ENCODE assay signal across 1 cellular context in genomic region chr6:99424761-99425646, GRCh38.
TF ChIP-seq lines count a peak whose summit lies in the region.

Gene PNISR, minus strand, starts transcription at chr6:99425308. Its CDS starts 10,649 bp downstream, at chr6:99414659.

TF ChIP-seq in GM12878, 131 proteins besides CTCF, POLR2A, EP300 and RAD21 (continued from another document and continues in another):
- TF ChIP-seq ASH2L (IDR thresholded peaks at IDR 0.05; ENCODE audit: borderline replicate concordance, low read depth) (no peak), NRF1 (conservative IDR thresholded peaks at IDR 0.05; ENCODE audit: low read depth, low read length) (peak; percentile 77), NR2C1 (IDR thresholded peaks at IDR 0.05) (peak; percentile 100), RUNX3 (IDR thresholded peaks at IDR 0.05; ENCODE audit: low read length) (peak; percentile 75), ESRRA (IDR thresholded peaks at IDR 0.05; ENCODE audit: low read length) (0 out of 2 replicates have a peak, but pooled peaks have one; percentile 46), CEBPB (IDR thresholded peaks at IDR 0.05; ENCODE audit: borderline replicate concordance in 1 of 2, low read depth in 2 of 2, low read length in 2 of 2) (no peak), SMC3 (IDR thresholded peaks at IDR 0.05; ENCODE audit: borderline replicate concordance, low read length) (no peak), ZZZ3 (IDR thresholded peaks at IDR 0.05; ENCODE audit: control insufficient read depth, insufficient read length, low read depth) (no peak), SUZ12 (IDR thresholded peaks at IDR 0.05; ENCODE audit: unreplicated experiment) (no peak), REST (IDR thresholded peaks at IDR 0.05; ENCODE audit: low read depth, low read length) (no peak), ZNF274 (IDR thresholded peaks at IDR 0.05; ENCODE audit: insufficient read depth, insufficient read length) (no peak), ZNF24 (IDR thresholded peaks at IDR 0.05) (no peak), ZNF207 (IDR thresholded peaks at IDR 0.05; ENCODE audit: borderline replicate concordance) (0 out of 2 replicates have a peak, but pooled peaks have one; percentile 57), ZNF687 (IDR thresholded peaks at IDR 0.05) (peak; percentile 71), BMI1 (IDR thresholded peaks at IDR 0.05; ENCODE audit: borderline replicate concordance) (no peak), EGR1 (IDR thresholded peaks at IDR 0.05; ENCODE audit: borderline replicate concordance in 1 of 2, low read depth in 2 of 2, low read length in 2 of 2) (peak in 1 of 2 experiments; percentile 93; a peak in 2 of 3 replicates), LARP7 (IDR thresholded peaks at IDR 0.05) (peak; percentile 74), CHD1 (IDR thresholded peaks at IDR 0.05; ENCODE audit: low read depth, low read length) (no peak; the same call in 1 of the 2 replicates), BRCA1 (IDR thresholded peaks at IDR 0.05; ENCODE audit: low read depth, low read length) (no peak), SREBF1 (IDR thresholded peaks at IDR 0.05; ENCODE audit: low read length) (peak; percentile 70), EZH2 (IDR thresholded peaks at IDR 0.05; ENCODE audit: borderline replicate concordance, control insufficient read depth, low read depth, low read length) (no peak), IKZF1 (conservative IDR thresholded peaks at IDR 0.05) (peak; percentile 89), POU2F2 (IDR thresholded peaks at IDR 0.05; ENCODE audit: borderline replicate concordance, low read depth, low read length) (peak; percentile 59; the same call in 1 of the 3 replicates), CBX5 (IDR thresholded peaks at IDR 0.05; ENCODE audit: low read depth) (no peak; the same call in 1 of the 2 replicates), IRF5 (IDR thresholded peaks at IDR 0.05; ENCODE audit: borderline replicate concordance) (no peak), FOS (IDR thresholded peaks at IDR 0.05; ENCODE audit: borderline replicate concordance, extremely low read depth, insufficient read length) (no peak), SKIL (IDR thresholded peaks at IDR 0.05; ENCODE audit: low read depth, poor library complexity, severe bottlenecking) (no peak), ZBTB4 (CRISPR knock-in tag; IDR thresholded peaks at IDR 0.05) (no peak), MEF2A (IDR thresholded peaks at IDR 0.05; ENCODE audit: insufficient read depth, low read depth, low read length) (no peak), CHD2 (IDR thresholded peaks at IDR 0.05; ENCODE audit: borderline replicate concordance, low read depth, low read length) (peak; percentile 28; the same call in 1 of the 2 replicates), GABPA (IDR thresholded peaks at IDR 0.05; ENCODE audit: low read depth) (peak; percentile 100), YBX1 (IDR thresholded peaks at IDR 0.05) (no peak), WRNIP1 (IDR thresholded peaks at IDR 0.05; ENCODE audit: borderline replicate concordance, low read depth, low read length) (no peak), IKZF2 (IDR thresholded peaks at IDR 0.05) (peak; percentile 42 to 48; a peak in 2 of 4 replicates)
- TF ChIP-seq, protein P1, sequence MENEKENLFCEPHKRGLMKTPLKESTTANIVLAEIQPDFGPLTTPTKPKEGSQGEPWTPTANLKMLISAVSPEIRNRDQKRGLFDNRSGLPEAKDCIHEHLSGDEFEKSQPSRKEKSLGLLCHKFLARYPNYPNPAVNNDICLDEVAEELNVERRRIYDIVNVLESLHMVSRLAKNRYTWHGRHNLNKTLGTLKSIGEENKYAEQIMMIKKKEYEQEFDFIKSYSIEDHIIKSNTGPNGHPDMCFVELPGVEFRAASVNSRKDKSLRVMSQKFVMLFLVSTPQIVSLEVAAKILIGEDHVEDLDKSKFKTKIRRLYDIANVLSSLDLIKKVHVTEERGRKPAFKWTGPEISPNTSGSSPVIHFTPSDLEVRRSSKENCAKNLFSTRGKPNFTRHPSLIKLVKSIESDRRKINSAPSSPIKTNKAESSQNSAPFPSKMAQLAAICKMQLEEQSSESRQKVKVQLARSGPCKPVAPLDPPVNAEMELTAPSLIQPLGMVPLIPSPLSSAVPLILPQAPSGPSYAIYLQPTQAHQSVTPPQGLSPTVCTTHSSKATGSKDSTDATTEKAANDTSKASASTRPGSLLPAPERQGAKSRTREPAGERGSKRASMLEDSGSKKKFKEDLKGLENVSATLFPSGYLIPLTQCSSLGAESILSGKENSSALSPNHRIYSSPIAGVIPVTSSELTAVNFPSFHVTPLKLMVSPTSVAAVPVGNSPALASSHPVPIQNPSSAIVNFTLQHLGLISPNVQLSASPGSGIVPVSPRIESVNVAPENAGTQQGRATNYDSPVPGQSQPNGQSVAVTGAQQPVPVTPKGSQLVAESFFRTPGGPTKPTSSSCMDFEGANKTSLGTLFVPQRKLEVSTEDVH (IDR thresholded peaks at IDR 0.05; ENCODE audit: low read depth, partially characterized antibody) = peak; percentile 89
- TF ChIP-seq, protein P2, sequence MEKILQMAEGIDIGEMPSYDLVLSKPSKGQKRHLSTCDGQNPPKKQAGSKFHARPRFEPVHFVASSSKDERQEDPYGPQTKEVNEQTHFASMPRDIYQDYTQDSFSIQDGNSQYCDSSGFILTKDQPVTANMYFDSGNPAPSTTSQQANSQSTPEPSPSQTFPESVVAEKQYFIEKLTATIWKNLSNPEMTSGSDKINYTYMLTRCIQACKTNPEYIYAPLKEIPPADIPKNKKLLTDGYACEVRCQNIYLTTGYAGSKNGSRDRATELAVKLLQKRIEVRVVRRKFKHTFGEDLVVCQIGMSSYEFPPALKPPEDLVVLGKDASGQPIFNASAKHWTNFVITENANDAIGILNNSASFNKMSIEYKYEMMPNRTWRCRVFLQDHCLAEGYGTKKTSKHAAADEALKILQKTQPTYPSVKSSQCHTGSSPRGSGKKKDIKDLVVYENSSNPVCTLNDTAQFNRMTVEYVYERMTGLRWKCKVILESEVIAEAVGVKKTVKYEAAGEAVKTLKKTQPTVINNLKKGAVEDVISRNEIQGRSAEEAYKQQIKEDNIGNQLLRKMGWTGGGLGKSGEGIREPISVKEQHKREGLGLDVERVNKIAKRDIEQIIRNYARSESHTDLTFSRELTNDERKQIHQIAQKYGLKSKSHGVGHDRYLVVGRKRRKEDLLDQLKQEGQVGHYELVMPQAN (conservative IDR thresholded peaks at IDR 0.05) = no peak; the same call in 1 of the 2 replicates
- TF ChIP-seq, protein P3, sequence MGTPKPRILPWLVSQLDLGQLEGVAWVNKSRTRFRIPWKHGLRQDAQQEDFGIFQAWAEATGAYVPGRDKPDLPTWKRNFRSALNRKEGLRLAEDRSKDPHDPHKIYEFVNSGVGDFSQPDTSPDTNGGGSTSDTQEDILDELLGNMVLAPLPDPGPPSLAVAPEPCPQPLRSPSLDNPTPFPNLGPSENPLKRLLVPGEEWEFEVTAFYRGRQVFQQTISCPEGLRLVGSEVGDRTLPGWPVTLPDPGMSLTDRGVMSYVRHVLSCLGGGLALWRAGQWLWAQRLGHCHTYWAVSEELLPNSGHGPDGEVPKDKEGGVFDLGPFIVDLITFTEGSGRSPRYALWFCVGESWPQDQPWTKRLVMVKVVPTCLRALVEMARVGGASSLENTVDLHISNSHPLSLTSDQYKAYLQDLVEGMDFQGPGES (IDR thresholded peaks at IDR 0.05) = no peak
